In genomic region chr4:142815834-142816233, GRCh38 we compare ENCODE assay signal across 10 cellular contexts. TPM values are rescaled to one million over a fixed set of nuclear protein-coding genes. Genes with fewer than 3 reads are reported as not detected.
DNase-seq lines count a peak whose midpoint lies in the region; FAIRE-seq and TF ChIP-seq lines count a peak whose summit lies in the region.
"Had no signal": no experiment of that assay in that cellular context is flagged by ENCODE, and none has a peak within 500 bp of the region (broad histone marks: within the 10 kb centered on the region; RNA-seq: fewer than 3 reads in every experiment).

No MANE protein-coding gene starts in this region.

- no peak for TF ChIP-seq CTCF in epithelial cell of esophagus (IDR thresholded peaks at IDR 0.05; ENCODE audit: insufficient read depth, low read depth, low read length, missing control alignments)

- H3K9me3 ChIP-seq in SJCRH30 (replicated peaks): no peaks in the 10 kb centered on the region

- FAIRE-seq in frontal cortex (lab: Jason Lieb, UNC): no peak

- H3K27me3 ChIP-seq in SJCRH30: no peaks in the 10 kb centered on the region

- H3K4me3 ChIP-seq in SJCRH30 (no peak overlapping the region), epithelial cell of esophagus (ENCODE audit: low read length) (no peak overlapping the region)

- no peak overlapping the region for H3K27ac ChIP-seq in SJCRH30

- no peaks in the 10 kb centered on the region for H3K36me3 ChIP-seq in SJCRH30

- H3K4me1 ChIP-seq in SJCRH30: peaks cover 28% of the 10 kb centered on the region

- DNase-seq in NCI-H446 treated with DMSO at 0.1 percent for 48 hours (lab: John Stamatoyannopoulos, UW): peak; percentile 29
- no peak for DNase-seq in NCI-H446 (lab: John Stamatoyannopoulos, UW)
- DNase-seq in SJCRH30: peak; percentile 13
- peak; percentile 70 for DNase-seq in epithelial cell of esophagus (ENCODE audit: low read depth)
- DNase-seq in stimulated activated CD4-positive, alpha-beta T cell treated with anti-CD3 and anti-CD28 coated beads, Interleukin-4, amount 100 ng/mL, for 24 hours: peak; percentile 30
- no peak for DNase-seq in frontal cortex (ENCODE audit: low spot score in 2 of 2)
- no peak for DNase-seq in GDM1 (lab: John Stamatoyannopoulos, UW)
- no peak for DNase-seq in GM19240 (ENCODE audit: insufficient read length, low spot score)
- DNase-seq: effector memory CD8-positive, alpha-beta T cell; NCI-H2081 treated with DMSO at 0.1 percent for 48 hours had no signal

RNA-seq across cellular contexts. Expression of gene INPP4B, which starts 30.3 kb away (rescaled TPM):
- 20.9 and 25.2 TPM in 2 replicates for total RNA-seq in SJCRH30 (2014; rRNA removed; shearing (Covaris generic))
- 8.2 TPM for total RNA-seq in frontal cortex

Comparison
In these comparisons a context has a peak if more than half of its experiments do, and no peak if none do; other contexts are left out.
1. DNase-seq: peak in NCI-H446 treated with DMSO at 0.1 percent for 48 hours (single experiment), SJCRH30 (2 of 2), epithelial cell of esophagus (single experiment) and stimulated activated CD4-positive, alpha-beta T cell treated with anti-CD3 and anti-CD28 coated beads, Interleukin-4, amount 100 ng/mL, for 24 hours (single experiment); none in NCI-H446 (0 of 2), frontal cortex (0 of 2), GDM1 (single experiment) and GM19240 (single experiment).